In genomic region chr13:26221399-26221720, GRCh38 we compare ENCODE assay signal across 8 cellular contexts. TPM values are rescaled to one million over a fixed set of nuclear protein-coding genes. Genes with fewer than 3 reads are reported as not detected.
DNase-seq lines count a peak whose midpoint lies in the region; ATAC-seq and TF ChIP-seq lines count a peak whose summit lies in the region.

No MANE protein-coding gene starts in this region.

- intact Hi-C loops in CD4-positive, alpha-beta memory T cell (cut with micrococcal nuclease): loop anchor here (1.0 kb wide), 2 partner anchors 35 to 920 kb away; partner anchors contain the start of gene NUP58

- DNase-seq in CD4-positive, alpha-beta memory T cell: peak in 1 of 5 donors; percentile 41
- peak; percentile 88 for DNase-seq in NCI-H748 treated with DMSO at 0.1 percent for 48 hours (lab: John Stamatoyannopoulos, UW)
- DNase-seq in endodermal cell: no peak
- DNase-seq in NCI-H82 treated with DMSO at 0.1 percent for 48 hours (lab: John Stamatoyannopoulos, UW; ENCODE audit: unreplicated experiment): no peak
- no peak for DNase-seq in AG20443 (ENCODE audit: low spot score)

- WGBS in endodermal cell (ENCODE audit: insufficient coverage in 1 of 2, insufficient read length in 1 of 2), 2 experiments: 0% methylated on average over 6 to 16 of the region's 16 CpGs

- H3K27me3 ChIP-seq in CD4-positive, alpha-beta memory T cell (ENCODE audit: insufficient read depth, low read length): no peaks in the 10 kb centered on the region
- H3K27me3 ChIP-seq in endodermal cell (ENCODE audit: control insufficient read depth, insufficient read depth, low read length, poor library complexity, severe bottlenecking): peaks cover 13% of the 10 kb centered on the region

- H3K27ac Mint-ChIP-seq in CD4-positive, alpha-beta memory T cell: peak overlapping the region; percentile 92 to 99 (median 99)
- H3K27ac Mint-ChIP-seq in endodermal cell (peak overlapping the region; percentile 95), nephron (peak overlapping the region; percentile 95 to 98 (median 98))

- ATAC-seq in GM21529 (IDR thresholded peaks at IDR 0.05; ENCODE audit: unreplicated experiment): peak; percentile 29
- ATAC-seq in HG03565 (IDR thresholded peaks at IDR 0.05; ENCODE audit: unreplicated experiment): no peak

- H3K4me1 ChIP-seq in CD4-positive, alpha-beta memory T cell (ENCODE audit: insufficient read depth, low read length): peaks cover 29% of the 10 kb centered on the region
- peaks cover 5% of the 10 kb centered on the region for H3K4me1 ChIP-seq in endodermal cell (ENCODE audit: control insufficient read depth, insufficient read depth, low read length)

- peaks cover 27% of the 10 kb centered on the region for H3K36me3 ChIP-seq in CD4-positive, alpha-beta memory T cell (ENCODE audit: insufficient read depth, low read length)
- H3K36me3 ChIP-seq in endodermal cell (ENCODE audit: control insufficient read depth, insufficient read depth, low read length): peaks cover 37% of the 10 kb centered on the region

- peaks cover 0 to 2% (median 0%) of the 10 kb centered on the region in 8 donors for H3K9me3 Mint-ChIP-seq in CD4-positive, alpha-beta memory T cell
- H3K9me3 Mint-ChIP-seq in endodermal cell (no peaks in the 10 kb centered on the region), nephron (no peaks in the 10 kb centered on the region)

- CTCF ChIA-PET in CD4-positive, alpha-beta memory T cell (lab: Charles Lee; ENCODE audit: partially characterized antibody): interaction anchor here (0.7 to 4.4 kb wide), 3 partner anchors 34 to 37 kb away, joined by 3 to 20 read pairs (median 10); no protein-coding TSS in a partner anchor

- H3K4me3 Mint-ChIP-seq in CD4-positive, alpha-beta memory T cell: peak overlapping the region; percentile 95 to 100 (median 100)
- H3K4me3 Mint-ChIP-seq in endodermal cell: peak overlapping the region; percentile 83
- H3K4me3 Mint-ChIP-seq in nephron: peak overlapping the region; percentile 94 to 97 (median 95)

- H3K4me3 ChIP-seq in CD4-positive, alpha-beta memory T cell (ENCODE audit: low read length in 2 of 2): peak overlapping the region; percentile 86 to 98
- peak overlapping the region; percentile 93 for H3K4me3 ChIP-seq in endodermal cell (ENCODE audit: low read length)

- no peak for TF ChIP-seq CTCF in endodermal cell (conservative IDR thresholded peaks at IDR 0.05)
- no peak for TF ChIP-seq CTCF in nephron (IDR thresholded peaks at IDR 0.05; ENCODE audit: unreplicated experiment in 3 of 3)

- no peaks in the 10 kb centered on the region for H3K9me3 ChIP-seq in CD4-positive, alpha-beta memory T cell (ENCODE audit: control insufficient read depth in 1 of 2, low read length in 2 of 2)
- H3K9me3 ChIP-seq in endodermal cell (ENCODE audit: control insufficient read depth, low read length): no peaks in the 10 kb centered on the region

- peak overlapping the region; percentile 85 for H3K9ac ChIP-seq in endodermal cell (ENCODE audit: extremely low read depth, low read length, poor library complexity, severe bottlenecking)

- POLR2A ChIA-PET in CD4-positive, alpha-beta memory T cell (lab: Charles Lee; ENCODE audit: partially characterized antibody): interaction anchor here (1.1 to 5.3 kb wide), 5 partner anchors 8 to 934 kb away, joined by 3 to 63 read pairs (median 6); partner anchors contain the start of genes CDK8 and MTMR6

- H3K36me3 Mint-ChIP-seq in CD4-positive, alpha-beta memory T cell: peaks cover 33 to 45% of the 10 kb centered on the region in 2 donors
- peaks cover 25% of the 10 kb centered on the region for H3K36me3 Mint-ChIP-seq in endodermal cell (ENCODE audit: low read depth)
- H3K36me3 Mint-ChIP-seq in nephron (ENCODE audit: low read depth): peaks cover 31% of the 10 kb centered on the region

- peak overlapping the region; percentile 94 for H3K27ac ChIP-seq in CD4-positive, alpha-beta memory T cell (ENCODE audit: low read depth, low read length)
- peak overlapping the region; percentile 91 for H3K27ac ChIP-seq in endodermal cell (ENCODE audit: low read depth, low read length)

- no peaks in the 10 kb centered on the region for H3K27me3 Mint-ChIP-seq in CD4-positive, alpha-beta memory T cell
- H3K27me3 Mint-ChIP-seq in endodermal cell (ENCODE audit: insufficient read depth): peaks cover 16% of the 10 kb centered on the region
- H3K27me3 Mint-ChIP-seq in nephron (ENCODE audit: low read depth): no peaks in the 10 kb centered on the region

- H3K4me1 Mint-ChIP-seq in CD4-positive, alpha-beta memory T cell: peaks cover 29 to 49% (median 41%) of the 10 kb centered on the region in 4 donors
- H3K4me1 Mint-ChIP-seq in endodermal cell: peaks cover 18% of the 10 kb centered on the region
- H3K4me1 Mint-ChIP-seq in nephron: peaks cover 29% of the 10 kb centered on the region

RNA-seq across cellular contexts. Expression of gene RNF6, which starts 0.8 kb away (rescaled TPM):
- total RNA-seq in CD4-positive, alpha-beta memory T cell: 10 to 100 TPM; 46.7 to 47.9 TPM
- 10 to 100 TPM; 36.3 to 54.9 TPM for polyA plus RNA-seq in CD4-positive, alpha-beta memory T cell
- 10 to 100 TPM; 18.1 to 20.4 TPM for total RNA-seq in endodermal cell
- 12.4 TPM for polyA plus RNA-seq in endodermal cell (2013, experiment 1 of 2)
- polyA plus RNA-seq in endodermal cell (2013, experiment 2 of 2): 13.1 TPM

RNA-seq across cellular contexts. Expression of gene CDK8, which starts 32.6 kb away (rescaled TPM):
- 10 to 100 TPM; 10.4 to 11.7 TPM for total RNA-seq in CD4-positive, alpha-beta memory T cell
- 1 to 10 TPM; 4.7 to 6.9 TPM for polyA plus RNA-seq in CD4-positive, alpha-beta memory T cell
- total RNA-seq in endodermal cell: 10 to 100 TPM; 29.4 to 33.1 TPM
- polyA plus RNA-seq in endodermal cell (2013, experiment 1 of 2): 41.1 TPM
- polyA plus RNA-seq in endodermal cell (2013, experiment 2 of 2): 39.0 TPM
